In the genomic region with DNA sequence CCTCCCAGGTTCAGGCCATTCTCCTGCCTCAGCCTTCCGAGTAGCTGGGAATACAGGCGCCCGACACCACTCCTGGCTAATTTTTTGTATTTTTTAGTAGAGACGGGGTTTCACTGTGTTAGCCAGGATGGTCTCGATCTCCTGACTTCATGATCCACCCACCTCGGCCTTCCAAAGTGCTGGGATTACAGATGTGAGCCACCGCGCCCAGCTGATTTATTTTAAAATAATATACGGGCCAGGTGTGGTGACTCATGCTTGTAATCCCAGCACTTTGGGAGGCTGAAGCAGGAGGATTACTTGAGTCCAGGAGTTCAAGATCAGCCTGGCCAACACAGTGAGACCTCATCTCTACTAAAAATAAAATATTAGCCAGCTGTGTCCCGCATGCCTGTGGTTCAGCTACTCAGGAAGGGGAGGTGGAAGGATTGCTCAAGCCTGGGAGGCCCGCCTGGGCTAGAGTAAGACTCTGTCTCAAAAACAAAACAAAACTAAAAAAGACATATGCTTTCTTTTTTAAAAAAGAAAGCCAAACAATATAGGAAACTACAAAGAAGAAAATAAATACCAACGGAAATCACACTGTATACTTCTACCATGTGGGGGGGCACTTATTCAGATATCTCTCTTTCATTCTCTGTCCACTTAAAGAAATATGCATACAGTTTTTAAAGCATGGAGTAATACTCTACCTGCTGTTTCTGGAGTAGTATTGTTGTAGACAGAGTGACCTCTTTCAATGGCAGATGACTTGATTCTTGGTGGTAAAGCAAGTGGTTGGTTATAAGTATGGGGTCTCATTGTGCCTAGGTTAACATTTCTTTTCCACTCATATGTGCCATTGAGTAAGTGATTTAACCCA, we compare ENCODE assay signal across 9 cellular contexts. TPM values are rescaled to one million over a fixed set of nuclear protein-coding genes. Genes with fewer than 3 reads are reported as not detected.
DNase-seq lines count a peak whose midpoint lies in the region; ATAC-seq, FAIRE-seq and TF ChIP-seq lines count a peak whose summit lies in the region.
"Had no signal": no experiment of that assay in that cellular context is flagged by ENCODE, and none has a peak within 500 bp of the region (broad histone marks: within the 10 kb centered on the region; RNA-seq: fewer than 3 reads in every experiment).

No MANE protein-coding gene starts in this region.

- H3K4me3 ChIP-seq in osteoblast (ENCODE audit: insufficient read depth, low read length), result peak overlapping the region; percentile 24
- no peak overlapping the region for H3K4me3 ChIP-seq in colonic mucosa
- H3K4me3 ChIP-seq in vagina, result no peak overlapping the region

- no peaks in the 10 kb centered on the region for H3K9me3 ChIP-seq in osteoblast (ENCODE audit: low read depth, low read length)
- H3K9me3 ChIP-seq in colonic mucosa, result no peaks in the 10 kb centered on the region
- no peaks in the 10 kb centered on the region for H3K9me3 ChIP-seq in vagina

- intact Hi-C loops in colonic mucosa (cut with DNase I) (no loop called here), vagina (cut with DNase I) (no loop called here)

- H3K9ac ChIP-seq in colonic mucosa (ENCODE audit: low read depth in 2 of 2, low read length in 2 of 2), result no peak overlapping the region

- peak overlapping the region; percentile 43 for H3K27ac ChIP-seq in osteoblast (ENCODE audit: low read depth, low read length)
- H3K27ac ChIP-seq in colonic mucosa, result no peak overlapping the region
- H3K27ac ChIP-seq in vagina, result no peak overlapping the region

- no peak for ATAC-seq in GM18519 (IDR thresholded peaks at IDR 0.05; ENCODE audit: low FRiP score, unreplicated experiment)

- no peak for TF ChIP-seq CTCF in osteoblast (IDR thresholded peaks at IDR 0.05; ENCODE audit: extremely low read depth, low read depth, low read length)
- TF ChIP-seq CTCF in colonic mucosa (IDR thresholded peaks at IDR 0.05), result no peak
- no peak for TF ChIP-seq CTCF in vagina (IDR thresholded peaks at IDR 0.05)

- H3K36me3 ChIP-seq in osteoblast (ENCODE audit: insufficient read depth, low read length), result no peaks in the 10 kb centered on the region
- no peaks in the 10 kb centered on the region for H3K36me3 ChIP-seq in colonic mucosa
- no peaks in the 10 kb centered on the region for H3K36me3 ChIP-seq in vagina

- peak overlapping the region; percentile 70 for H3K4me2 ChIP-seq in osteoblast (ENCODE audit: insufficient read depth, low read length)

- no peaks in the 10 kb centered on the region for H3K27me3 ChIP-seq in osteoblast (ENCODE audit: insufficient read depth, low read length)
- no peaks in the 10 kb centered on the region for H3K27me3 ChIP-seq in colonic mucosa
- H3K27me3 ChIP-seq in vagina, result no peaks in the 10 kb centered on the region

- H4K20me1 ChIP-seq in osteoblast (ENCODE audit: insufficient read depth, low read length), result no peaks in the 10 kb centered on the region

- peaks cover 17% of the 10 kb centered on the region for H3K4me1 ChIP-seq in osteoblast (ENCODE audit: insufficient read depth, low read length)
- no peaks in the 10 kb centered on the region for H3K4me1 ChIP-seq in colonic mucosa
- H3K4me1 ChIP-seq in vagina, result no peaks in the 10 kb centered on the region

- FAIRE-seq in frontal cortex (lab: Jason Lieb, UNC), result no peak

- DNase-seq in GM04504 (ENCODE audit: low read depth), result peak; percentile 56
- peak; percentile 54 to 67 for DNase-seq in Kasumi-1 (lab: John Stamatoyannopoulos, UW)
- DNase-seq in astrocyte of the hippocampus (ENCODE audit: low read depth, low spot score), result peak; percentile 54
- no peak for DNase-seq in osteoblast (ENCODE audit: insufficient read length, low spot score, missing footprints)
- DNase-seq in colonic mucosa, result no peak
- no peak for DNase-seq in vagina (ENCODE audit: extremely low spot score in 2 of 2)
- no peak for DNase-seq in frontal cortex (ENCODE audit: low spot score in 2 of 2)
- DNase-seq: NCI-H446 had no signal

- H3K79me2 ChIP-seq in osteoblast (ENCODE audit: insufficient read depth, low read length), result no peaks in the 10 kb centered on the region

- H2AFZ ChIP-seq in osteoblast (ENCODE audit: low read length), result peak overlapping the region; percentile 87

- TF ChIP-seq POLR2A in vagina (IDR thresholded peaks at IDR 0.05), result no peak

RNA-seq across cellular contexts. Expression of a gene that starts 0.9 kb away (rescaled TPM):
- total RNA-seq in osteoblast (25.0 and 25.3 TPM in 2 replicates), colonic mucosa (10 to 100 TPM; 41.8 to 61.8 TPM), vagina (25.3 TPM), frontal cortex (24.5 TPM)

RNA-seq across cellular contexts. Expression of a gene that starts 57.7 kb away (rescaled TPM):
- total RNA-seq in osteoblast, result 11.5 and 13.4 TPM in 2 replicates
- total RNA-seq in colonic mucosa, result 10 to 100 TPM; 34.6 to 52.4 TPM
- 54.5 TPM for total RNA-seq in vagina
- 39.1 TPM for total RNA-seq in frontal cortex

Comparison
In these comparisons a context has a peak if more than half of its experiments do, and no peak if none do; other contexts are left out.
1. DNase-seq: peak in GM04504 (single experiment), Kasumi-1 (2 of 2) and astrocyte of the hippocampus (single experiment); none in osteoblast (single experiment), colonic mucosa (single experiment), vagina (0 of 2) and frontal cortex (0 of 2).